ENCODE assay signal across 9 cellular contexts in the genomic region with DNA sequence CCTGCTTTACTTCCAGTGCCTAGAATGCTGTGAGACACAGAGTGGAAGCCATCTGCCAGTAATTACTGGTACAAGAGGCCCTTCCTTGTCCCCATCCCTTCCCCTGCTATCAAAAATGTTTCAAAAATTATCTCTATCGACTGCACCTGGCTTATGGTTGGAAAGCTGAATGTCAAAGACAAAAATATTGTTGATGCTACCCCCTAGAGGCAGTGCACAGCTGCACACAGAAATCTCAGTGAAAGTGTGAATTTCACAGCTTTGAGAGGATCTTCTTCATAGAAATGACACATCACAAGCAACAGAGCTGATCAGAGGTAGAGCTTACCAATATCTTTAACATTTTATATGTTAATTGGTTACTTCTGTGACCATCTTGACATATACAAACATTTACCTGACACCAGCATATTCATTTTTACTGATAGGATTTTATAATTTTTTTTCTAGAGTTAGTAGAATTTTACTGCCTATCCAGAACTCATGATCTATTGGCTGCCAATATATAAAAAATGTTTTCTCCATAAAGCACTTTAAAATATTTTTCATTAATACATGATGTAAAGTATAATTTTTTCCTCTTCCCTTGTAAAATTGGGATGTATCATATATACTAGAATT. TPM values are rescaled to one million over a fixed set of nuclear protein-coding genes. Genes with fewer than 3 reads are reported as not detected.
A peak's percentile ranks its signal among the peaks of the same experiment; 100 is the strongest.
DNase-seq lines count a peak whose midpoint lies in the region; ATAC-seq and TF ChIP-seq lines count a peak whose summit lies in the region.
"Had no signal": no experiment of that assay in that cellular context is flagged by ENCODE, and none has a peak within 500 bp of the region (broad histone marks: within the 10 kb centered on the region; RNA-seq: fewer than 3 reads in every experiment).

No MANE protein-coding gene starts in this region.

- no peak overlapping the region for H3K4me3 ChIP-seq in GM12875 (ENCODE audit: low read depth, low read length)
- no peak overlapping the region for H3K4me3 ChIP-seq in epithelial cell of proximal tubule (ENCODE audit: low read depth, low read length)
- H3K4me3 ChIP-seq: SJSA1 had no signal

- POLR2A ChIA-PET in WTC11 (lab: Charles Lee): no interaction called here

- H3K36me3 Mint-ChIP-seq in WTC11: peaks cover 37% of the 10 kb centered on the region

- peaks cover 18% of the 10 kb centered on the region for H3K9me3 Mint-ChIP-seq in WTC11

- no peak for ATAC-seq in WTC11

- no peak overlapping the region for H3K27ac ChIP-seq in 22Rv1
- H3K27ac ChIP-seq: SJSA1 had no signal

- no peaks in the 10 kb centered on the region for H3K27me3 Mint-ChIP-seq in WTC11 (ENCODE audit: low read depth)

- H3K27ac Mint-ChIP-seq in WTC11: no peak overlapping the region

- peak; percentile 27 for DNase-seq in NCI-H1694 treated with DMSO at 0.1 percent for 48 hours (lab: John Stamatoyannopoulos, UW)
- no peak for DNase-seq in epithelial cell of proximal tubule (ENCODE audit: low read depth)
- no peak for DNase-seq in WTC11 (ENCODE audit: low spot score)
- no peak for DNase-seq in NCI-H345 (lab: John Stamatoyannopoulos, UW)
- no peak for DNase-seq in inferior parietal cortex (ENCODE audit: extremely low spot score)
- DNase-seq in epidermal melanocyte (ENCODE audit: insufficient read length, low spot score): no peak

- peak; percentile 75 for TF ChIP-seq CTCF in 22Rv1 (IDR thresholded peaks at IDR 0.05)
- peak; percentile 61; the same call in 1 of the 2 replicates for TF ChIP-seq CTCF in GM12875 (IDR thresholded peaks at IDR 0.05; ENCODE audit: borderline replicate concordance, insufficient read depth, low read depth, low read length)
- TF ChIP-seq CTCF in epithelial cell of proximal tubule (conservative IDR thresholded peaks at IDR 0.05; ENCODE audit: low read depth, low read length): peak; percentile 68
- TF ChIP-seq CTCF in WTC11 (IDR thresholded peaks at IDR 0.05): no peak

- CTCF ChIA-PET in WTC11 (lab: Charles Lee): interaction anchor here (1.0 to 2.5 kb wide), 11 partner anchors 10 to 128 kb away, joined by 3 to 19 read pairs (median 4); partner anchors contain the start of gene TMEM132B

- H3K4me3 Mint-ChIP-seq in WTC11: no peak overlapping the region

- peaks cover 34% of the 10 kb centered on the region for H3K4me1 Mint-ChIP-seq in WTC11

TF ChIP-seq in WTC11, 78 proteins besides CTCF, POLR2A, EP300 and RAD21:
- TF ChIP-seq, protein P1, sequence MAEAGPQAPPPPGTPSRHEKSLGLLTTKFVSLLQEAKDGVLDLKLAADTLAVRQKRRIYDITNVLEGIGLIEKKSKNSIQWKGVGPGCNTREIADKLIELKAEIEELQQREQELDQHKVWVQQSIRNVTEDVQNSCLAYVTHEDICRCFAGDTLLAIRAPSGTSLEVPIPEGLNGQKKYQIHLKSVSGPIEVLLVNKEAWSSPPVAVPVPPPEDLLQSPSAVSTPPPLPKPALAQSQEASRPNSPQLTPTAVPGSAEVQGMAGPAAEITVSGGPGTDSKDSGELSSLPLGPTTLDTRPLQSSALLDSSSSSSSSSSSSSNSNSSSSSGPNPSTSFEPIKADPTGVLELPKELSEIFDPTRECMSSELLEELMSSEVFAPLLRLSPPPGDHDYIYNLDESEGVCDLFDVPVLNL (CRISPR knock-in tag; IDR thresholded peaks at IDR 0.05; ENCODE audit: borderline replicate concordance, low read depth): no peak
- TF ChIP-seq, protein P2, sequence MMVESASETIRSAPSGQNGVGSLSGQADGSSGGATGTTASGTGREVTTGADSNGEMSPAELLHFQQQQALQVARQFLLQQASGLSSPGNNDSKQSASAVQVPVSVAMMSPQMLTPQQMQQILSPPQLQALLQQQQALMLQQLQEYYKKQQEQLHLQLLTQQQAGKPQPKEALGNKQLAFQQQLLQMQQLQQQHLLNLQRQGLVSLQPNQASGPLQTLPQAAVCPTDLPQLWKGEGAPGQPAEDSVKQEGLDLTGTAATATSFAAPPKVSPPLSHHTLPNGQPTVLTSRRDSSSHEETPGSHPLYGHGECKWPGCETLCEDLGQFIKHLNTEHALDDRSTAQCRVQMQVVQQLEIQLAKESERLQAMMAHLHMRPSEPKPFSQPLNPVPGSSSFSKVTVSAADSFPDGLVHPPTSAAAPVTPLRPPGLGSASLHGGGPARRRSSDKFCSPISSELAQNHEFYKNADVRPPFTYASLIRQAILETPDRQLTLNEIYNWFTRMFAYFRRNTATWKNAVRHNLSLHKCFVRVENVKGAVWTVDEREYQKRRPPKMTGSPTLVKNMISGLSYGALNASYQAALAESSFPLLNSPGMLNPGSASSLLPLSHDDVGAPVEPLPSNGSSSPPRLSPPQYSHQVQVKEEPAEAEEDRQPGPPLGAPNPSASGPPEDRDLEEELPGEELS (CRISPR knock-in tag; IDR thresholded peaks at IDR 0.05): no peak
- no peak for TF ChIP-seq KAT7 (CRISPR knock-in tag; IDR thresholded peaks at IDR 0.05; ENCODE audit: borderline replicate concordance)
- no peak for TF ChIP-seq PRRX2 (CRISPR knock-in tag; IDR thresholded peaks at IDR 0.05)
- TF ChIP-seq NR1H2 (CRISPR knock-in tag; IDR thresholded peaks at IDR 0.05): no peak
- TF ChIP-seq, protein P3, sequence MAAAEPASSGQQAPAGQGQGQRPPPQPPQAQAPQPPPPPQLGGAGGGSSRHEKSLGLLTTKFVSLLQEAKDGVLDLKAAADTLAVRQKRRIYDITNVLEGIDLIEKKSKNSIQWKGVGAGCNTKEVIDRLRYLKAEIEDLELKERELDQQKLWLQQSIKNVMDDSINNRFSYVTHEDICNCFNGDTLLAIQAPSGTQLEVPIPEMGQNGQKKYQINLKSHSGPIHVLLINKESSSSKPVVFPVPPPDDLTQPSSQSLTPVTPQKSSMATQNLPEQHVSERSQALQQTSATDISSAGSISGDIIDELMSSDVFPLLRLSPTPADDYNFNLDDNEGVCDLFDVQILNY (CRISPR knock-in tag; IDR thresholded peaks at IDR 0.05): no peak
- TF ChIP-seq, protein P4, sequence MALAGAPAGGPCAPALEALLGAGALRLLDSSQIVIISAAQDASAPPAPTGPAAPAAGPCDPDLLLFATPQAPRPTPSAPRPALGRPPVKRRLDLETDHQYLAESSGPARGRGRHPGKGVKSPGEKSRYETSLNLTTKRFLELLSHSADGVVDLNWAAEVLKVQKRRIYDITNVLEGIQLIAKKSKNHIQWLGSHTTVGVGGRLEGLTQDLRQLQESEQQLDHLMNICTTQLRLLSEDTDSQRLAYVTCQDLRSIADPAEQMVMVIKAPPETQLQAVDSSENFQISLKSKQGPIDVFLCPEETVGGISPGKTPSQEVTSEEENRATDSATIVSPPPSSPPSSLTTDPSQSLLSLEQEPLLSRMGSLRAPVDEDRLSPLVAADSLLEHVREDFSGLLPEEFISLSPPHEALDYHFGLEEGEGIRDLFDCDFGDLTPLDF (CRISPR knock-in tag; IDR thresholded peaks at IDR 0.05): no peak
- TF ChIP-seq, protein P5, sequence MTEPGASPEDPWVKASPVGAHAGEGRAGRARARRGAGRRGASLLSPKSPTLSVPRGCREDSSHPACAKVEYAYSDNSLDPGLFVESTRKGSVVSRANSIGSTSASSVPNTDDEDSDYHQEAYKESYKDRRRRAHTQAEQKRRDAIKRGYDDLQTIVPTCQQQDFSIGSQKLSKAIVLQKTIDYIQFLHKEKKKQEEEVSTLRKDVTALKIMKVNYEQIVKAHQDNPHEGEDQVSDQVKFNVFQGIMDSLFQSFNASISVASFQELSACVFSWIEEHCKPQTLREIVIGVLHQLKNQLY (CRISPR knock-in tag; IDR thresholded peaks at IDR 0.05): no peak
- TF ChIP-seq CREB1 (CRISPR knock-in tag; IDR thresholded peaks at IDR 0.05): no peak
- TF ChIP-seq ZNF416 (CRISPR knock-in tag; IDR thresholded peaks at IDR 0.05): no peak
- no peak for TF ChIP-seq MYBL2 (CRISPR knock-in tag; IDR thresholded peaks at IDR 0.05)
- no peak for TF ChIP-seq ZMAT4 (CRISPR knock-in tag; IDR thresholded peaks at IDR 0.05)
- no peak for TF ChIP-seq OVOL2 (CRISPR knock-in tag; IDR thresholded peaks at IDR 0.05; ENCODE audit: borderline replicate concordance)

RNA-seq across cellular contexts. Expression of gene TMEM132B, which starts 17.1 kb away (rescaled TPM):
- total RNA-seq in epithelial cell of proximal tubule: not detected in 2 replicates
- total RNA-seq in WTC11 (2021): 79.0 to 83.4 TPM (median 83.3 TPM) in 3 replicates

Comparison
In these comparisons a context has a peak if more than half of its experiments do, and no peak if none do; other contexts are left out.
1. RNA of gene TMEM132B, which starts 17.1 kb away (total RNA-seq): 79.0 to 83.4 TPM in WTC11; not detected in epithelial cell of proximal tubule; every median in the first group is over 10 times any median in the second.